In the genomic region with DNA sequence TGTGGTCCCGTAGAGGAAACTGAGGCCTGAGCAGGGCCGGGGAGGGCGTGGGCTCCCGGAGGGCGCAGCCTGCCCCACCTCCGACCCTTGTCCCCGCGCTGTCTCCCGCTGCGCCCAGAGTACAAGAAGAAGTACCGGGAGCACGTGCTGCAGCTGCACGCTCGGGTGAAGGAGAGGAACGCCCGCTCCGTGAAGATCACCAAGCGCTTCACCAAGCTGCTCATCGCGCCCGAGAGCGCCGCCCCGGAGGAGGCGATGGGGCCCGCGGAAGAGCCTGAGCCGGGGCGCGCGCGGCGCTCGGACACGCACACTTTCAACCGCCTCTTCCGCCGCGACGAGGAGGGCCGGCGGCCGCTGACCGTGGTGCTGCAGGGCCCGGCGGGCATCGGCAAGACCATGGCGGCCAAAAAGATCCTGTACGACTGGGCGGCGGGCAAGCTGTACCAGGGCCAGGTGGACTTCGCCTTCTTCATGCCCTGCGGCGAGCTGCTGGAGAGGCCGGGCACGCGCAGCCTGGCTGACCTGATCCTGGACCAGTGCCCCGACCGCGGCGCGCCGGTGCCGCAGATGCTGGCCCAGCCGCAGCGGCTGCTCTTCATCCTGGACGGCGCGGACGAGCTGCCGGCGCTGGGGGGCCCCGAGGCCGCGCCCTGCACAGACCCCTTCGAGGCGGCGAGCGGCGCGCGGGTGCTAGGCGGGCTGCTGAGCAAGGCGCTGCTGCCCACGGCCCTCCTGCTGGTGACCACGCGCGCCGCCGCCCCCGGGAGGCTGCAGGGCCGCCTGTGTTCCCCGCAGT, we compare ENCODE assay signal across 9 cellular contexts. TPM values are rescaled to one million over a fixed set of nuclear protein-coding genes. Genes with fewer than 3 reads are reported as not detected.
A peak's percentile ranks its signal among the peaks of the same experiment; 100 is the strongest.
DNase-seq lines count a peak whose midpoint lies in the region; ATAC-seq and TF ChIP-seq lines count a peak whose summit lies in the region.
"Had no signal": no experiment of that assay in that cellular context is flagged by ENCODE, and none has a peak within 500 bp of the region (broad histone marks: within the 10 kb centered on the region; RNA-seq: fewer than 3 reads in every experiment).

No MANE protein-coding gene starts in this region.

- no peaks in the 10 kb centered on the region for H3K27me3 ChIP-seq in naive thymus-derived CD4-positive, alpha-beta T cell (ENCODE audit: control insufficient read depth in 2 of 2, insufficient read depth in 2 of 2, low read length in 2 of 2)
- peaks cover 22% of the 10 kb centered on the region for H3K27me3 ChIP-seq in PC-3 (ENCODE audit: low read length)

- H2AFZ ChIP-seq in PC-3 (ENCODE audit: low read length) = no peak overlapping the region

- H3K27ac ChIP-seq in SK-N-MC (no peak overlapping the region), coronary artery (no peak overlapping the region), PC-3 (ENCODE audit: low read length) (no peak overlapping the region)
- peak overlapping the region; percentile 61 for H3K27ac ChIP-seq in naive thymus-derived CD4-positive, alpha-beta T cell (ENCODE audit: low read depth, low read length)

- POLR2A ChIA-PET in naive thymus-derived CD4-positive, alpha-beta T cell (lab: Charles Lee) = interaction anchor here (0.6 to 15.1 kb wide), 21 partner anchors 4 to 255 kb away, joined by 3 to 330 read pairs (median 7); partner anchors contain the start of genes BET1L, HRAS, IFITM2 and NLRP6
- POLR2A ChIA-PET in PC-3 (lab: Charles Lee; ENCODE audit: unreplicated experiment) = no interaction called here

- no peaks in the 10 kb centered on the region for H3K9me2 ChIP-seq in PC-3 (replicated peaks; ENCODE audit: low read length)

- H3K4me2 ChIP-seq in PC-3 (ENCODE audit: low read length) = no peak overlapping the region

- no TSS peak for BruUV-seq in PC-3 (replicated peaks; lab: Mats Ljungman, UMichigan)

- H3K4me3 Mint-ChIP-seq in naive thymus-derived CD4-positive, alpha-beta T cell = peak overlapping the region; percentile 85 to 96 (median 92)

- peaks cover 0 to 11% (median 2%) of the 10 kb centered on the region in 11 donors for H3K9me3 Mint-ChIP-seq in naive thymus-derived CD4-positive, alpha-beta T cell

- CTCF ChIA-PET in naive thymus-derived CD4-positive, alpha-beta T cell (lab: Charles Lee) = interaction anchor here (0.7 to 5.0 kb wide), 9 partner anchors 12 to 75 kb away, joined by 3 to 34 read pairs (median 5); partner anchors contain the start of genes BET1L and RIC8A
- CTCF ChIA-PET in PC-3 (lab: Charles Lee) = no interaction called here

- no peak for TF ChIP-seq CTCF in coronary artery (IDR thresholded peaks at IDR 0.05)
- no peak for TF ChIP-seq CTCF in PC-3 (conservative IDR thresholded peaks at IDR 0.05; ENCODE audit: low read depth, low read length)

- H3K4me1 ChIP-seq in naive thymus-derived CD4-positive, alpha-beta T cell (ENCODE audit: control insufficient read depth in 2 of 2, insufficient read depth in 2 of 2, low read length in 2 of 2) = peaks cover 22% of the 10 kb centered on the region in 2 donors
- H3K4me1 ChIP-seq in PC-3 (ENCODE audit: insufficient read depth, low read length) = no peaks in the 10 kb centered on the region

- H3K9ac ChIP-seq in SK-N-MC (ENCODE audit: insufficient read length) = no peak overlapping the region
- no peak overlapping the region for H3K9ac ChIP-seq in PC-3 (ENCODE audit: low read length)

- H3K9me3 ChIP-seq in SK-N-MC (ENCODE audit: low read depth, low read length) (no peaks in the 10 kb centered on the region; the same call in 1 of the 2 replicates), PC-3 (ENCODE audit: low read length) (no peaks in the 10 kb centered on the region)
- H3K9me3 ChIP-seq in naive thymus-derived CD4-positive, alpha-beta T cell (ENCODE audit: control insufficient read depth in 2 of 3, low read length in 3 of 3) = no peaks in the 10 kb centered on the region

- H3K27ac Mint-ChIP-seq in naive thymus-derived CD4-positive, alpha-beta T cell = peak overlapping the region in 7 of 9 donors; percentile 77 to 94 (median 86)

- ATAC-seq in naive thymus-derived CD4-positive, alpha-beta T cell = peak; percentile 70
- ATAC-seq in PC-3 = no peak
- ATAC-seq in GM21526 (IDR thresholded peaks at IDR 0.05; ENCODE audit: low FRiP score, unreplicated experiment) = no peak
- ATAC-seq: HCT116 had no signal

- H3K36me3 Mint-ChIP-seq in naive thymus-derived CD4-positive, alpha-beta T cell = peaks cover 0 to 55% (median 14%) of the 10 kb centered on the region in 5 donors

- no peaks in the 10 kb centered on the region for H3F3A ChIP-seq in PC-3 (ENCODE audit: low read length, unreplicated experiment)

- peaks cover 0 to 53% (median 0%) of the 10 kb centered on the region in 5 donors for H3K27me3 Mint-ChIP-seq in naive thymus-derived CD4-positive, alpha-beta T cell

- H3K79me2 ChIP-seq in PC-3 (ENCODE audit: low read length) = no peaks in the 10 kb centered on the region

- H3K4me1 Mint-ChIP-seq in naive thymus-derived CD4-positive, alpha-beta T cell = peaks cover 36 to 67% (median 53%) of the 10 kb centered on the region in 7 donors

- H3K4me3 ChIP-seq in SK-N-MC (peak overlapping the region; percentile 40), coronary artery (peak overlapping the region; percentile 67), PC-3 (ENCODE audit: low read length) (no peak overlapping the region)
- H3K4me3 ChIP-seq in naive thymus-derived CD4-positive, alpha-beta T cell (ENCODE audit: low read length) = peak overlapping the region; percentile 75

- intact Hi-C loops in naive thymus-derived CD4-positive, alpha-beta T cell (cut with micrococcal nuclease) = loop anchor here (1.0 to 2.0 kb wide), 7 partner anchors 8 to 73 kb away; partner anchors contain the start of genes BET1L (in 1 of the 2), PGGHG (in 1 of the 2) and RIC8A (in 1 of the 2)
- intact Hi-C loops in PC-3 (cut with micrococcal nuclease) = no loop called here

- no peaks in the 10 kb centered on the region for H4K20me1 ChIP-seq in PC-3 (ENCODE audit: low read length)

- DNase-seq in EH (ENCODE audit: low read depth) (peak; percentile 31), SK-N-MC (ENCODE audit: low read depth, low spot score) (no peak), coronary artery (ENCODE audit: low spot score) (no peak), PC-3 (no peak), NCI-H2029 treated with DMSO at 0.1 percent for 48 hours (lab: John Stamatoyannopoulos, UW) (no peak), NCI-H128 (lab: John Stamatoyannopoulos, UW; ENCODE audit: unreplicated experiment) (no peak)
- DNase-seq in naive thymus-derived CD4-positive, alpha-beta T cell = peak in 6 of 9 donors; percentile 40 to 59 (median 54)

- H3K36me3 ChIP-seq in SK-N-MC (ENCODE audit: insufficient read depth, low read length) (no peaks in the 10 kb centered on the region), PC-3 (ENCODE audit: low read depth, low read length) (no peaks in the 10 kb centered on the region)
- no peaks in the 10 kb centered on the region for H3K36me3 ChIP-seq in naive thymus-derived CD4-positive, alpha-beta T cell (ENCODE audit: control insufficient read depth in 2 of 3, insufficient read depth in 3 of 3, low read length in 3 of 3)

RNA-seq across cellular contexts. Expression of gene NLRP6, which starts 2.0 kb away (rescaled TPM):
- 10 to 100 TPM in 3 of 5 experiments, 1 to 10 TPM in 2; 5.4 to 24.7 (median 13.8) TPM for total RNA-seq in naive thymus-derived CD4-positive, alpha-beta T cell
- 10 to 100 TPM in 1 of 2 donors, 1 to 10 TPM in 1; 8.5 to 20.4 TPM for polyA plus RNA-seq in naive thymus-derived CD4-positive, alpha-beta T cell
- not detected in 2 replicates for total RNA-seq in PC-3 (2014; rRNA removed)

RNA-seq across cellular contexts. Expression of gene PGGHG, which starts 8.8 kb away (rescaled TPM):
- total RNA-seq in naive thymus-derived CD4-positive, alpha-beta T cell = 100 to 1,000 TPM; 325 to 656 (median 348) TPM
- polyA plus RNA-seq in naive thymus-derived CD4-positive, alpha-beta T cell = 10 to 100 TPM in 1 of 2 donors, 1 to 10 TPM in 1; 5.1 to 11.7 TPM
- total RNA-seq in PC-3 (2014; rRNA removed) = 10.6 and 12.4 TPM in 2 replicates

RNA-seq across cellular contexts. Expression of gene IFITM5, which starts 19.2 kb away (rescaled TPM):
- not detected for total RNA-seq in naive thymus-derived CD4-positive, alpha-beta T cell
- polyA plus RNA-seq in naive thymus-derived CD4-positive, alpha-beta T cell = not detected
- not detected in 2 replicates for total RNA-seq in PC-3 (2014; rRNA removed)

RNA-seq across cellular contexts. Expression of gene IFITM2, which starts 27.5 kb away (rescaled TPM):
- 1,000 to 10,000 TPM in 1 of 5 experiments, 100 to 1,000 TPM in 4; 143 to 1,924 (median 528) TPM for total RNA-seq in naive thymus-derived CD4-positive, alpha-beta T cell
- 1,000 to 10,000 TPM; 2,860 to 3,315 TPM for polyA plus RNA-seq in naive thymus-derived CD4-positive, alpha-beta T cell
- total RNA-seq in PC-3 (2014; rRNA removed) = 36.3 and 49.0 TPM in 2 replicates

RNA-seq across cellular contexts. Expression of gene IFITM1, which starts 33.7 kb away (rescaled TPM):
- 100 to 1,000 TPM in 4 of 5 experiments, 10 to 100 TPM in 1; 97.4 to 985 (median 241) TPM for total RNA-seq in naive thymus-derived CD4-positive, alpha-beta T cell
- polyA plus RNA-seq in naive thymus-derived CD4-positive, alpha-beta T cell = 1,000 to 10,000 TPM; 1,878 to 2,355 TPM
- 2.0 and 2.2 TPM in 2 replicates for total RNA-seq in PC-3 (2014; rRNA removed)

Comparison
In these comparisons a context has a peak if more than half of its experiments do, and no peak if none do; other contexts are left out.
1. DNase-seq: peak in EH (single experiment) and naive thymus-derived CD4-positive, alpha-beta T cell (6 of 9); none in SK-N-MC (single experiment), coronary artery (single experiment), PC-3 (single experiment), NCI-H2029 treated with DMSO at 0.1 percent for 48 hours (single experiment) and NCI-H128 (single experiment).
2. RNA of gene PGGHG, which starts 8.8 kb away (total RNA-seq): 325 to 656 TPM in naive thymus-derived CD4-positive, alpha-beta T cell; 10.6 to 12.4 TPM in PC-3; every median in the first group is over 10 times any median in the second.